Comparison of ENCODE assay signal across 30 cellular contexts in genomic region chr16:9176547-9177418, GRCh38.
DNase-seq lines count a peak whose midpoint lies in the region; ATAC-seq, FAIRE-seq and TF ChIP-seq lines count a peak whose summit lies in the region.
"Had no signal": no experiment of that assay in that cellular context is flagged by ENCODE, and none has a peak within 500 bp of the region (broad histone marks: within the 10 kb centered on the region; RNA-seq: fewer than 3 reads in every experiment).

No MANE protein-coding gene starts in this region.

- peak; percentile 32 for FAIRE-seq in bronchial epithelial cell (lab: Jason Lieb, UNC)

- H3K27me3 ChIP-seq in bronchial epithelial cell (ENCODE audit: control insufficient read depth, insufficient read depth, low read length), result no peaks in the 10 kb centered on the region
- H3K27me3 ChIP-seq: BE2C, heart right ventricle, neutrophil, stomach, transverse colon had no signal

- no peak overlapping the region for H3K4me3 Mint-ChIP-seq in stimulated activated memory B cell treated with anti-CD40 and anti-IgM and Interleukin-4, amounts not matched to agents 10 μg/mL and 1 μg/mL and 100 μg/mL, for 72 hours
- H3K4me3 Mint-ChIP-seq: activated CD4-positive, alpha-beta T cell treated with anti-CD3 and anti-CD28 coated beads for 36 hours; activated naive CD8-positive, alpha-beta T cell treated with anti-CD3 and anti-CD28 coated beads, Interleukin-2, amount 10 ng/mL, durations not matched to agents 7 days and 5 days; H9; memory B cell had no signal

- no peak for ATAC-seq in stimulated activated memory B cell treated with anti-CD40 and anti-IgM and Interleukin-4, amounts not matched to agents 10 μg/mL and 1 μg/mL and 100 μg/mL, for 72 hours
- ATAC-seq: activated CD4-positive, alpha-beta T cell treated with anti-CD3 and anti-CD28 coated beads for 36 hours; heart right ventricle; left colon had no signal

- H3K27me3 Mint-ChIP-seq in stimulated activated memory B cell treated with anti-CD40 and anti-IgM and Interleukin-4, amounts not matched to agents 10 μg/mL and 1 μg/mL and 100 μg/mL, for 72 hours, result peaks cover 61% of the 10 kb centered on the region

- DNase-seq in NCI-H82 (lab: John Stamatoyannopoulos, UW) (peak; percentile 94), bronchial epithelial cell (ENCODE audit: low read depth) (no peak), inferior parietal cortex (ENCODE audit: extremely low spot score) (peak; percentile 84), posterior cingulate gyrus (peak; percentile 46 to 96 (median 68)), DMS153 (lab: John Stamatoyannopoulos, UW) (no peak), HT-29 (ENCODE audit: low spot score) (no peak), T-helper 9 cell (no peak)
- DNase-seq: activated CD4-positive, alpha-beta T cell treated with anti-CD3 and anti-CD28 coated beads for 36 hours; activated CD8-positive, alpha-beta memory T cell treated with anti-CD3 and anti-CD28 coated beads for 24 hours; activated gamma-delta T cell; activated naive CD8-positive, alpha-beta T cell treated with anti-CD3 and anti-CD28 coated beads, Interleukin-2, amount 10 ng/mL, durations not matched to agents 7 days and 5 days; activated T-cell treated with anti-CD3 and anti-CD28 coated beads, Interleukin-2, amount 50 U/mL, for 1 hour; BE2C; cerebellar nuclear complex; effector CD4-positive, alpha-beta T cell; H9; heart right ventricle; KBM-7; left colon; NCI-H2029 treated with DMSO at 0.1 percent for 48 hours; NCI-H226; NCI-H69; stimulated activated CD4-positive, alpha-beta T cell treated with anti-CD3 and anti-CD28 coated beads, Interleukin-1b, Interleukin-23, amount 100 ng/mL, for 48 hours; stimulated activated CD8-positive, alpha-beta memory T cell treated with anti-CD3 and anti-CD28 coated beads, Interleukin-4, amount 100 ng/mL, for 48 hours; stomach; transverse colon had no signal

- no peak for TF ChIP-seq CTCF in bronchial epithelial cell (IDR thresholded peaks at IDR 0.05; ENCODE audit: insufficient read depth, low read length, severe bottlenecking)

- no peak overlapping the region for H3K4me3 ChIP-seq in bronchial epithelial cell (ENCODE audit: low read depth, low read length)
- H3K4me3 ChIP-seq: heart right ventricle, smooth muscle cell, stomach, transverse colon had no signal

- no peaks in the 10 kb centered on the region for H3K36me3 Mint-ChIP-seq in stimulated activated memory B cell treated with anti-CD40 and anti-IgM and Interleukin-4, amounts not matched to agents 10 μg/mL and 1 μg/mL and 100 μg/mL, for 72 hours
- H3K36me3 Mint-ChIP-seq: activated naive CD8-positive, alpha-beta T cell treated with anti-CD3 and anti-CD28 coated beads, Interleukin-2, amount 10 ng/mL, durations not matched to agents 7 days and 5 days had no signal

- intact Hi-C loops in posterior cingulate gyrus (cut with DNase I), result no loop called here

- H3K27ac Mint-ChIP-seq in stimulated activated memory B cell treated with anti-CD40 and anti-IgM and Interleukin-4, amounts not matched to agents 10 μg/mL and 1 μg/mL and 100 μg/mL, for 72 hours, result no peak overlapping the region
- H3K27ac Mint-ChIP-seq: activated CD4-positive, alpha-beta T cell treated with anti-CD3 and anti-CD28 coated beads for 36 hours; activated naive CD8-positive, alpha-beta T cell treated with anti-CD3 and anti-CD28 coated beads, Interleukin-2, amount 10 ng/mL, durations not matched to agents 7 days and 5 days; H9; memory B cell had no signal

- H3K9me3 Mint-ChIP-seq in stimulated activated memory B cell treated with anti-CD40 and anti-IgM and Interleukin-4, amounts not matched to agents 10 μg/mL and 1 μg/mL and 100 μg/mL, for 72 hours, result peaks cover 5% of the 10 kb centered on the region
- H3K9me3 Mint-ChIP-seq: H9 had no signal

- H3K4me1 Mint-ChIP-seq in stimulated activated memory B cell treated with anti-CD40 and anti-IgM and Interleukin-4, amounts not matched to agents 10 μg/mL and 1 μg/mL and 100 μg/mL, for 72 hours, result no peaks in the 10 kb centered on the region
- H3K4me1 Mint-ChIP-seq: activated CD4-positive, alpha-beta T cell treated with anti-CD3 and anti-CD28 coated beads for 36 hours; activated naive CD8-positive, alpha-beta T cell treated with anti-CD3 and anti-CD28 coated beads, Interleukin-2, amount 10 ng/mL, durations not matched to agents 7 days and 5 days; memory B cell had no signal

- no peaks in the 10 kb centered on the region for H3K36me3 ChIP-seq in bronchial epithelial cell (ENCODE audit: control insufficient read depth, insufficient read depth, low read length)
- H3K36me3 ChIP-seq: BE2C, heart right ventricle, neutrophil, stomach, transverse colon had no signal

Comparison
In these comparisons a context has a peak if more than half of its experiments do, and no peak if none do; other contexts are left out.
1. DNase-seq: peak in NCI-H82 (single experiment), inferior parietal cortex (single experiment) and posterior cingulate gyrus (10 of 10); none in bronchial epithelial cell (single experiment), DMS153 (single experiment), HT-29 (single experiment) and T-helper 9 cell (single experiment).